In genomic region chr1:88463401-88463800, GRCh38 we compare ENCODE assay signal across 15 cellular contexts.
DNase-seq lines count a peak whose midpoint lies in the region; TF ChIP-seq lines count a peak whose summit lies in the region.
"Had no signal": no experiment of that assay in that cellular context is flagged by ENCODE, and none has a peak within 500 bp of the region (broad histone marks: within the 10 kb centered on the region; RNA-seq: fewer than 3 reads in every experiment).

No MANE protein-coding gene starts in this region.

- POLR2A ChIA-PET in AG04450 (lab: Yijun Ruan, JAX): interaction anchor here (0.7 kb wide), 1 partner anchor 69 kb away, joined by 3 read pairs; no protein-coding TSS in a partner anchor

- peaks cover 6% of the 10 kb centered on the region; the same call in 1 of the 2 replicates for H3K9me3 ChIP-seq in AG04450 (ENCODE audit: control insufficient read depth, insufficient read depth, low read length)
- H3K9me3 ChIP-seq: pancreas, thyroid gland had no signal

- no peak for TF ChIP-seq CTCF in AG04450 (IDR thresholded peaks at IDR 0.05; ENCODE audit: low read depth, low read length)
- no peak for TF ChIP-seq CTCF in GM13976 (IDR thresholded peaks at IDR 0.05; ENCODE audit: borderline replicate concordance, control extremely low read depth, extremely low read depth, insufficient read depth, missing control alignments)

- no peak for DNase-seq in AG04450 (ENCODE audit: low read depth, low spot score)
- DNase-seq in SK-N-DZ (ENCODE audit: low spot score): peak; percentile 4
- peak; percentile 39 for DNase-seq in retina
- no peak for DNase-seq in NCI-H446 (lab: John Stamatoyannopoulos, UW)
- no peak for DNase-seq in GM13976 (ENCODE audit: low spot score)
- no peak for DNase-seq in effector CD4-positive, alpha-beta T cell
- DNase-seq in NK-92 (lab: John Stamatoyannopoulos, UW; ENCODE audit: unreplicated experiment): no peak
- DNase-seq: activated CD8-positive, alpha-beta memory T cell treated with anti-CD3 and anti-CD28 coated beads, Interleukin-2, amount 10 ng/mL, durations not matched to agents 7 days and 5 days; activated gamma-delta T cell treated with Interleukin-2 at 50 U/mL for 16 hours; NCI-H187 treated with DMSO at 0.1 percent for 48 hours; NCI-H774; RPMI8226; thyroid gland had no signal

- H3K27ac ChIP-seq in AG04450 (ENCODE audit: low read depth, low read length) (no peak overlapping the region), layer of hippocampus (ENCODE audit: low read depth, low read length) (peak overlapping the region; percentile 86)
- H3K27ac ChIP-seq: pancreas, thyroid gland had no signal

- peak overlapping the region; percentile 7; the same call in 1 of the 2 replicates for H3K4me3 ChIP-seq in AG04450 (ENCODE audit: low read depth, low read length)
- H3K4me3 ChIP-seq: thyroid gland had no signal

- no peaks in the 10 kb centered on the region for H3K27me3 ChIP-seq in AG04450 (ENCODE audit: control insufficient read depth, insufficient read depth, low read length)
- H3K27me3 ChIP-seq in layer of hippocampus (ENCODE audit: control insufficient read depth, insufficient read depth, low read length): no peaks in the 10 kb centered on the region
- H3K27me3 ChIP-seq: thyroid gland had no signal

- CTCF ChIA-PET in AG04450 (lab: Charles Lee): interaction anchor here (0.6 to 0.9 kb wide), 2 partner anchors 86 to 283 kb away, joined by 3 to 4 read pairs; no protein-coding TSS in a partner anchor

- in situ Hi-C loops in GM13976 (cut with MboI; ENCODE audit: low sequenced_read_pairs, unreplicated experiment): no loop called here

Comparison
In these comparisons a context has a peak if more than half of its experiments do, and no peak if none do; other contexts are left out.
1. DNase-seq: peak in SK-N-DZ (single experiment) and retina (single experiment); none in AG04450 (single experiment), NCI-H446 (0 of 2), GM13976 (single experiment), effector CD4-positive, alpha-beta T cell (single experiment) and NK-92 (single experiment).